8 cellular contexts compared by ENCODE assay signal in genomic region chr2:70767699-70768584, GRCh38. TPM values are rescaled to one million over a fixed set of nuclear protein-coding genes. Genes with fewer than 3 reads are reported as not detected.
DNase-seq lines count a peak whose midpoint lies in the region; ATAC-seq and TF ChIP-seq lines count a peak whose summit lies in the region.

Gene ADD2 (minus strand): TSS chr2:70768200. CDS start chr2:70706408, 61,792 bp downstream.

- peak within 1 kb of the TSS; percentile 80 for H3K4me3 Mint-ChIP-seq in activated CD4-positive, alpha-beta T cell treated with anti-CD3 and anti-CD28 coated beads, Interleukin-2, amount 10 ng/mL, durations not matched to agents 7 days and 5 days
- peak within 1 kb of the TSS; percentile 71 to 86 for H3K4me3 Mint-ChIP-seq in effector memory CD8-positive, alpha-beta T cell
- H3K4me3 Mint-ChIP-seq in stimulated activated naive CD8-positive, alpha-beta T cell treated with anti-CD3 and anti-CD28 coated beads, Interleukin-15, amount 100 ng/mL, for 72 hours, result peak within 1 kb of the TSS; percentile 95 to 96

- peaks cover 23% of the 10 kb centered on the region for H3K4me1 Mint-ChIP-seq in activated CD4-positive, alpha-beta T cell treated with anti-CD3 and anti-CD28 coated beads, Interleukin-2, amount 10 ng/mL, durations not matched to agents 7 days and 5 days
- H3K4me1 Mint-ChIP-seq in effector memory CD8-positive, alpha-beta T cell (ENCODE audit: low read depth in 2 of 2), result peaks cover 12 to 14% of the 10 kb centered on the region in 2 donors
- peaks cover 17% of the 10 kb centered on the region for H3K4me1 Mint-ChIP-seq in stimulated activated naive CD8-positive, alpha-beta T cell treated with anti-CD3 and anti-CD28 coated beads, Interleukin-15, amount 100 ng/mL, for 72 hours

- POLR2A ChIA-PET in activated CD4-positive, alpha-beta T cell treated with anti-CD3 and anti-CD28 coated beads, Interleukin-2, amount 10 ng/mL, durations not matched to agents 7 days and 5 days (lab: Charles Lee), result interaction anchor here (0.7 kb wide), 1 partner anchor 79 kb away, joined by 3 read pairs; no protein-coding TSS in a partner anchor

- DNase-seq in GM06990 (ENCODE audit: extremely low read depth, insufficient read length) (peak; percentile 32), NCI-H146 treated with DMSO at 0.1 percent for 48 hours (lab: John Stamatoyannopoulos, UW; ENCODE audit: unreplicated experiment) (peak; percentile 38), mucosa of descending colon (peak in 2 of 3 donors; percentile 27 to 47)
- DNase-seq in activated CD4-positive, alpha-beta T cell treated with anti-CD3 and anti-CD28 coated beads, Interleukin-2, amount 10 ng/mL, durations not matched to agents 7 days and 5 days, result peak; percentile 48
- DNase-seq in effector memory CD8-positive, alpha-beta T cell, result peak in 1 of 3 experiments; percentile 18
- DNase-seq in stimulated activated naive CD8-positive, alpha-beta T cell treated with anti-CD3 and anti-CD28 coated beads, Interleukin-15, amount 100 ng/mL, for 72 hours, result peak; percentile 55 to 76

- peaks cover 35% of the 10 kb centered on the region for H3K27me3 Mint-ChIP-seq in activated CD4-positive, alpha-beta T cell treated with anti-CD3 and anti-CD28 coated beads, Interleukin-2, amount 10 ng/mL, durations not matched to agents 7 days and 5 days
- peaks cover 75 to 88% of the 10 kb centered on the region in 2 donors for H3K27me3 Mint-ChIP-seq in effector memory CD8-positive, alpha-beta T cell
- peaks cover 32% of the 10 kb centered on the region for H3K27me3 Mint-ChIP-seq in stimulated activated naive CD8-positive, alpha-beta T cell treated with anti-CD3 and anti-CD28 coated beads, Interleukin-15, amount 100 ng/mL, for 72 hours

- H3K4me3 ChIP-seq in GM06990 (replicated peaks; ENCODE audit: low read depth, low read length), result peak within 1 kb of the TSS; percentile 26
- no peak within 1 kb of the TSS for H3K4me3 ChIP-seq in mucosa of descending colon

- TF ChIP-seq CTCF in GM06990 (IDR thresholded peaks at IDR 0.05; ENCODE audit: insufficient read depth, low read length, poor library complexity, severe bottlenecking) (peak; percentile 18), mucosa of descending colon (IDR thresholded peaks at IDR 0.05) (no peak)

- H3K4me1 ChIP-seq in mucosa of descending colon (ENCODE audit: low read depth), result peaks cover 11% of the 10 kb centered on the region

- no peaks in the 10 kb centered on the region for H3K9me3 ChIP-seq in mucosa of descending colon

- intact Hi-C loops in mucosa of descending colon (cut with DNase I, micrococcal nuclease), result no loop called here

- H3K9me3 Mint-ChIP-seq in activated CD4-positive, alpha-beta T cell treated with anti-CD3 and anti-CD28 coated beads, Interleukin-2, amount 10 ng/mL, durations not matched to agents 7 days and 5 days, result no peaks in the 10 kb centered on the region
- no peaks in the 10 kb centered on the region for H3K9me3 Mint-ChIP-seq in effector memory CD8-positive, alpha-beta T cell
- H3K9me3 Mint-ChIP-seq in stimulated activated naive CD8-positive, alpha-beta T cell treated with anti-CD3 and anti-CD28 coated beads, Interleukin-15, amount 100 ng/mL, for 72 hours, result no peaks in the 10 kb centered on the region

- H3K36me3 ChIP-seq in GM06990 (ENCODE audit: control insufficient read depth, insufficient read depth, low read length), result no peaks in the 10 kb centered on the region
- H3K36me3 ChIP-seq in mucosa of descending colon (ENCODE audit: low read depth), result no peaks in the 10 kb centered on the region

- ATAC-seq in effector memory CD8-positive, alpha-beta T cell (replicated peaks), result peak; percentile 77
- peak; percentile 51 for ATAC-seq in mucosa of descending colon
- ATAC-seq in stimulated activated naive CD8-positive, alpha-beta T cell treated with anti-CD3 and anti-CD28 coated beads, Interleukin-15, amount 100 ng/mL, for 72 hours, result peak; percentile 90
- no peak for ATAC-seq in GM19035 (IDR thresholded peaks at IDR 0.05; ENCODE audit: unreplicated experiment)
- ATAC-seq in GM21786 (IDR thresholded peaks at IDR 0.05; ENCODE audit: unreplicated experiment), result no peak

- CTCF ChIA-PET in activated CD4-positive, alpha-beta T cell treated with anti-CD3 and anti-CD28 coated beads, Interleukin-2, amount 10 ng/mL, durations not matched to agents 7 days and 5 days (lab: Charles Lee), result interaction anchor here (0.7 to 1.7 kb wide), 9 partner anchors 9 to 181 kb away, joined by 3 to 7 read pairs (median 3); no protein-coding TSS in a partner anchor

- peak within 1 kb of the TSS; percentile 81 for H3K27ac Mint-ChIP-seq in activated CD4-positive, alpha-beta T cell treated with anti-CD3 and anti-CD28 coated beads, Interleukin-2, amount 10 ng/mL, durations not matched to agents 7 days and 5 days
- peak within 1 kb of the TSS; percentile 81 to 83 for H3K27ac Mint-ChIP-seq in effector memory CD8-positive, alpha-beta T cell
- H3K27ac Mint-ChIP-seq in stimulated activated naive CD8-positive, alpha-beta T cell treated with anti-CD3 and anti-CD28 coated beads, Interleukin-15, amount 100 ng/mL, for 72 hours, result peak within 1 kb of the TSS; percentile 67 to 98

- H3K27me3 ChIP-seq in GM06990 (replicated peaks; ENCODE audit: control insufficient read depth, insufficient read depth, low read length), result peaks cover 1% of the 10 kb centered on the region

- no peaks in the 10 kb centered on the region for H3K36me3 Mint-ChIP-seq in activated CD4-positive, alpha-beta T cell treated with anti-CD3 and anti-CD28 coated beads, Interleukin-2, amount 10 ng/mL, durations not matched to agents 7 days and 5 days (ENCODE audit: low read depth)
- H3K36me3 Mint-ChIP-seq in effector memory CD8-positive, alpha-beta T cell (ENCODE audit: insufficient read depth), result no peaks in the 10 kb centered on the region

RNA-seq across cellular contexts. Expression of gene ADD2, which starts in this region (rescaled TPM):
- total RNA-seq in activated CD4-positive, alpha-beta T cell treated with anti-CD3 and anti-CD28 coated beads, Interleukin-2, amount 10 ng/mL, durations not matched to agents 7 days and 5 days, result 10 to 100 TPM; 16.8 to 19.5 TPM
- total RNA-seq in mucosa of descending colon, result 1 to 10 TPM in 2 of 3 donors, under 1 TPM in 1; 0.43 to 4.0 (median 1.1) TPM

Comparison
In these comparisons a context has a peak if more than half of its experiments do, and no peak if none do; other contexts are left out.
1. ATAC-seq: peak in effector memory CD8-positive, alpha-beta T cell (single experiment), mucosa of descending colon (single experiment) and stimulated activated naive CD8-positive, alpha-beta T cell treated with anti-CD3 and anti-CD28 coated beads, Interleukin-15, amount 100 ng/mL, for 72 hours (single experiment); none in GM19035 (single experiment) and GM21786 (single experiment).
2. Peak in every context shown above with its lines, with median percentiles within 50 percentile points of each other: H3K27ac Mint-ChIP-seq and H3K4me3 Mint-ChIP-seq.